In the genomic region with DNA sequence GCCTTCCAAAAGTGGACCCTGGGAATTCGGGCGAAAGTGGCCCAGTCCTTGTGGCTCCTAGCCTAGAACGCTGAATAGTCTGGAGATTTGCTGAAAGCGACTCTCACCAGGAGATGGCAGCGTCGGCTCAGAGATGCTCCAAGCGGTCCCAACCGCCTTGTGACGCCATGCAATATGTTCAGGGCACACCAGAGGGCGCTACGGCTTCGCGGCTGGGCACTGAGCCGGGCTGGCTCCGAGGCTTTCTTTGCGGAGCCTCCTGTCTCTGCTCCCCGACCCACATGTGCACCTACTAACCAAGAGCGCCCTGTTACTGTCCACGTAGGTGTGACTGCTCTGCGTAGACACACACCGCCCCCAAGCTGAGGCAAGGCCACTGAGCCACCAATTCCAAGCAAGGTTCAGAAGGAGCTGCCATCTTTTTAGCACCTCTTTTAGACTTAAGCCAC, we compare ENCODE assay signal across 7 cellular contexts. TPM values are rescaled to one million over a fixed set of nuclear protein-coding genes. Genes with fewer than 3 reads are reported as not detected.
DNase-seq lines count a peak whose midpoint lies in the region; ATAC-seq, FAIRE-seq and TF ChIP-seq lines count a peak whose summit lies in the region.

No MANE protein-coding gene starts in this region.

- H3K9me3 ChIP-seq in heart right ventricle = no peaks in the 10 kb centered on the region

- H3K36me3 ChIP-seq in heart right ventricle = no peaks in the 10 kb centered on the region

- FAIRE-seq in GM12892 (lab: Jason Lieb, UNC) = peak; percentile 89

- H3K27me3 ChIP-seq in heart right ventricle = peaks cover 0 to 12% (median 9%) of the 10 kb centered on the region in 7 donors

- POLR2A ChIA-PET in activated naive CD8-positive, alpha-beta T cell treated with anti-CD3 and anti-CD28 coated beads, Interleukin-2, amount 10 ng/mL, durations not matched to agents 7 days and 5 days (lab: Charles Lee) = no interaction called here

- no peak overlapping the region for H3K27ac ChIP-seq in heart right ventricle

- intact Hi-C loops in heart right ventricle (cut with DNase I) = loop anchor here (1.0 to 10.0 kb wide), 11 partner anchors 346 to 859 kb away; partner anchors contain the start of gene WWOX (in 2 of the 10)

- no peak overlapping the region for H3K27ac Mint-ChIP-seq in activated naive CD8-positive, alpha-beta T cell treated with anti-CD3 and anti-CD28 coated beads, Interleukin-2, amount 10 ng/mL, durations not matched to agents 7 days and 5 days

- H3K9me3 Mint-ChIP-seq in activated naive CD8-positive, alpha-beta T cell treated with anti-CD3 and anti-CD28 coated beads, Interleukin-2, amount 10 ng/mL, durations not matched to agents 7 days and 5 days = no peaks in the 10 kb centered on the region

- TF ChIP-seq POLR2A in GM12892 (IDR thresholded peaks at IDR 0.05; ENCODE audit: low read depth, low read length) = no peak

- H3K27me3 Mint-ChIP-seq in activated naive CD8-positive, alpha-beta T cell treated with anti-CD3 and anti-CD28 coated beads, Interleukin-2, amount 10 ng/mL, durations not matched to agents 7 days and 5 days = peaks cover 13% of the 10 kb centered on the region

- 1% methylated on average over 21 of the region's 21 CpGs for WGBS in heart right ventricle, 2 donors

- DNase-seq in GM12892 (ENCODE audit: insufficient read length) (peak; percentile 65), NCI-H1105 treated with DMSO at 0.1 percent for 48 hours (lab: John Stamatoyannopoulos, UW) (peak; percentile 61), SW 1271 (lab: John Stamatoyannopoulos, UW) (peak; percentile 32 to 77), heart right ventricle (peak; percentile 84 to 85), renal cortical epithelial cell (ENCODE audit: low read depth) (peak; percentile 57)
- DNase-seq in activated naive CD8-positive, alpha-beta T cell treated with anti-CD3 and anti-CD28 coated beads, Interleukin-2, amount 10 ng/mL, durations not matched to agents 7 days and 5 days = peak; percentile 89

- peaks cover 0 to 4% (median 0%) of the 10 kb centered on the region in 9 donors for H3K4me1 ChIP-seq in heart right ventricle

- H3K4me3 ChIP-seq in heart right ventricle = peak overlapping the region in 1 of 10 donors; percentile 14

- H3K36me3 Mint-ChIP-seq in activated naive CD8-positive, alpha-beta T cell treated with anti-CD3 and anti-CD28 coated beads, Interleukin-2, amount 10 ng/mL, durations not matched to agents 7 days and 5 days = no peaks in the 10 kb centered on the region

- peak; percentile 99 for ATAC-seq in HG02759 (IDR thresholded peaks at IDR 0.05; ENCODE audit: unreplicated experiment)
- peak; percentile 99 for ATAC-seq in activated naive CD8-positive, alpha-beta T cell treated with anti-CD3 and anti-CD28 coated beads, Interleukin-2, amount 10 ng/mL, durations not matched to agents 7 days and 5 days (ENCODE audit: low read depth)
- ATAC-seq in heart right ventricle = peak; percentile 93 to 98 (median 98)

- peak in 8 of 9 donors; percentile 97 to 100 (median 99) for TF ChIP-seq CTCF in heart right ventricle (IDR thresholded peaks at IDR 0.05)

- peaks cover 5% of the 10 kb centered on the region for H3K4me1 Mint-ChIP-seq in activated naive CD8-positive, alpha-beta T cell treated with anti-CD3 and anti-CD28 coated beads, Interleukin-2, amount 10 ng/mL, durations not matched to agents 7 days and 5 days

- peak overlapping the region; percentile 45 for H3K4me3 Mint-ChIP-seq in activated naive CD8-positive, alpha-beta T cell treated with anti-CD3 and anti-CD28 coated beads, Interleukin-2, amount 10 ng/mL, durations not matched to agents 7 days and 5 days

RNA-seq across cellular contexts. Expression of gene SYCE1L, which starts 36.9 kb away (rescaled TPM):
- polyA plus RNA-seq in GM12892 (2012; ENCODE audit: missing spikeins) = not detected
- 10 to 100 TPM; 13.3 to 17.1 TPM for total RNA-seq in activated naive CD8-positive, alpha-beta T cell treated with anti-CD3 and anti-CD28 coated beads, Interleukin-2, amount 10 ng/mL, durations not matched to agents 7 days and 5 days
- total RNA-seq in heart right ventricle (1 to 10 TPM in 4 of 10 donors, under 1 TPM in 4, not detected in 2; 0.81 to 2.7 (median 0.99) TPM), renal cortical epithelial cell (1.4 and 3.5 TPM in 2 replicates)
- polyA plus RNA-seq in heart right ventricle = 1 to 10 TPM in 1 of 2 donors, under 1 TPM in 1; 0.90 to 1.2 TPM

RNA-seq across cellular contexts. Expression of gene MON1B, which starts 45.1 kb away (rescaled TPM):
- 15.1 TPM for polyA plus RNA-seq in GM12892 (2012; ENCODE audit: missing spikeins)
- total RNA-seq in activated naive CD8-positive, alpha-beta T cell treated with anti-CD3 and anti-CD28 coated beads, Interleukin-2, amount 10 ng/mL, durations not matched to agents 7 days and 5 days = 10 to 100 TPM; 83.0 to 84.7 TPM
- total RNA-seq in heart right ventricle = 10 to 100 TPM; 15.8 to 26.4 (median 17.6) TPM
- polyA plus RNA-seq in heart right ventricle = 10 to 100 TPM in 1 of 2 donors, 1 to 10 TPM in 1; 8.8 to 10.8 TPM
- 7.8 and 14.1 TPM in 2 replicates for total RNA-seq in renal cortical epithelial cell
